In the genomic region with DNA sequence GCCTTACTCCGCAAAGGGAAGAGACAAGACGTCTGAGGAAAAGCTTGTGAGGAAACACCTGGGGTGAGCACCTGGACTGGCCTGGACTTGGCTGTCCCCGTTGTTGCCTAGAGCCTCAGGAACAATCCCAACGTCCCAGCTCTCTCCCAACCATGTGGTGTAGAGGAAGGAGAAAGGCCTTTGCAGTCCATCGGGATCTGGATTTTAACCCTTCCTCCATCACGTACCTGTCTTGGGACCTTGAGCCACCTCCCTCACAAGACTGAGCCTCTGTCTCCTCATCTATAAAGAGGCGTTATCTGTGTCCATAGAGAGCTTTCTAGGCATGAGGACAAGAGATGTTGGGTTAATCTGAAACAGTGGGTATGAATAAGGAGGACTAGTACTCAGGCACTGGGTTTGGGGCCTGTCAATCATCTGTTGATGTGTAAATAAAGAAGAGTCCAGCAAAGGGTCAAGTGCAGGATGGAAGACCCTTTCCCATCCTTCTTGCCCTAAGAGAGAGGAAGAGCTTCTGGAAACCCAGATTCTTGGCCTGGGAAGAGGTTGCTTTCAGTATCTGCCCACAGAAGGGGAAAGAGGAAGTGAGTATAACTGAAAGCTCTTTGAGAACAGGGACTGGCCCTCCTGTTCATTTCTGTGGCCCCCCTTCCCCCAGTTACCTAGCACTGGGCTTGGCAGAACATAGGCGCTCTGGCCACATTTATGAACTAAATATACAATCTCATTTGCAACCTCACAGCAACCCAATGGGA, we compare ENCODE assay signal across 10 cellular contexts.
A peak's percentile ranks its signal among the peaks of the same experiment; 100 is the strongest.
DNase-seq lines count a peak whose midpoint lies in the region; ATAC-seq, FAIRE-seq and TF ChIP-seq lines count a peak whose summit lies in the region.
"Had no signal": no experiment of that assay in that cellular context is flagged by ENCODE, and none has a peak within 500 bp of the region (broad histone marks: within the 10 kb centered on the region; RNA-seq: fewer than 3 reads in every experiment).

No MANE protein-coding gene starts in this region.

- H3K9ac ChIP-seq in H1 (replicated peaks in 1 of 4; ENCODE audit: extremely low read depth in 1 of 4, low read depth in 3 of 4, low read length in 3 of 4), result no peak overlapping the region

- H3K4me2 ChIP-seq in H1 (ENCODE audit: insufficient read depth in 1 of 2, low read depth in 2 of 2, low read length in 2 of 2), result no peak overlapping the region

- H3K79me1 ChIP-seq in H1 (ENCODE audit: low read depth, low read length), result no peaks in the 10 kb centered on the region

- TF ChIP-seq CTCF in GM10248 (IDR thresholded peaks at IDR 0.05; ENCODE audit: control extremely low read depth, extremely low read depth, low read depth, missing control alignments) (no peak), H1 (IDR thresholded peaks at IDR 0.05; ENCODE audit: control extremely low read depth in 1 of 3, insufficient read depth in 1 of 3, low read depth in 1 of 3, low read length in 3 of 3) (no peak), right atrium auricular region (IDR thresholded peaks at IDR 0.05) (no peak)

- DNase-seq in GM10248 (ENCODE audit: extremely low spot score), result peak; percentile 62
- DNase-seq in H1 (ENCODE audit: low read depth in 1 of 2, low spot score in 2 of 2), result peak in 1 of 2 experiments; percentile 7
- no peak for DNase-seq in COLO829 (ENCODE audit: low spot score)
- DNase-seq in NCI-H1092 (lab: John Stamatoyannopoulos, UW), result no peak
- no peak for DNase-seq in right atrium auricular region (ENCODE audit: low spot score)
- DNase-seq in NCI-H146 treated with DMSO at 0.1 percent for 48 hours (lab: John Stamatoyannopoulos, UW; ENCODE audit: unreplicated experiment), result no peak
- DNase-seq: DMS153, glutamatergic neuron had no signal

- no peaks in the 10 kb centered on the region for H3K27me3 ChIP-seq in H1 (replicated peaks in 1 of 4; ENCODE audit: control insufficient read depth in 3 of 4, extremely low read depth in 1 of 4, insufficient read depth in 3 of 4, low read length in 3 of 4)
- H3K27me3 ChIP-seq in right atrium auricular region, result no peaks in the 10 kb centered on the region

- no peak overlapping the region for H2BK120ac ChIP-seq in H1 (replicated peaks; ENCODE audit: low read depth, low read length)

- no peak overlapping the region for H2AFZ ChIP-seq in H1 (ENCODE audit: low read length)

- no peak overlapping the region for H2BK20ac ChIP-seq in H1 (ENCODE audit: low read length)

- H2AK5ac ChIP-seq in H1 (ENCODE audit: low read depth, low read length), result no peak overlapping the region

- no peak overlapping the region for H3K14ac ChIP-seq in H1 (ENCODE audit: insufficient read length)

- H2BK15ac ChIP-seq in H1 (ENCODE audit: low read length), result no peak overlapping the region

- no peaks in the 10 kb centered on the region for H3K23me2 ChIP-seq in H1 (ENCODE audit: low read depth, low read length)

- CTCF ChIA-PET in GM10248 (lab: Yijun Ruan, JAX) (interaction anchor here (1.6 kb wide), 1 partner anchor 200 kb away, joined by 6 read pairs; a partner anchor contains a TSS), H1 (lab: Charles Lee; ENCODE audit: partially characterized antibody) (interaction anchor here (0.8 to 3.9 kb wide), 4 partner anchors 200 to 262 kb away, joined by 3 to 13 read pairs (median 4); a partner anchor contains a TSS)

- H4K20me1 ChIP-seq in H1 (replicated peaks in 1 of 2; ENCODE audit: control insufficient read depth in 1 of 2, insufficient read depth in 2 of 2, low read length in 2 of 2), result no peaks in the 10 kb centered on the region

- no peak overlapping the region for H3K27ac ChIP-seq in H1 (ENCODE audit: low read depth, low read length)
- no peak overlapping the region for H3K27ac ChIP-seq in right atrium auricular region

- POLR2A ChIA-PET in GM10248 (lab: Yijun Ruan, JAX), result interaction anchor here (1.0 kb wide), 1 partner anchor 199 kb away, joined by 3 read pairs; a partner anchor contains a TSS
- POLR2A ChIA-PET in H1 (lab: Charles Lee; ENCODE audit: partially characterized antibody), result no interaction called here

- WGBS in H1 (ENCODE audit: extremely low coverage in 1 of 2, insufficient coverage in 1 of 2, insufficient read length in 1 of 2, insufficient replicate concordance in 2 of 2, low coverage in 1 of 2, low lambda C conversion rate in 2 of 2, missing lambda C conversion rate in 1 of 2), 2 experiments, result 85% methylated on average over 4 of the region's 8 CpGs; no CpG with 5 or more reads in 1 of the 2 experiments

- no peak for TF ChIP-seq RAD21 in H1 (IDR thresholded peaks at IDR 0.05 in 1 of 2, conservative IDR thresholded peaks at IDR 0.05 in 1 of 2; ENCODE audit: low read depth in 2 of 2, low read length in 2 of 2)

- no peak for TF ChIP-seq EP300 in H1 (IDR thresholded peaks at IDR 0.05; ENCODE audit: borderline replicate concordance in 1 of 2, low read depth in 2 of 2, low read length in 2 of 2)

- peaks cover 0 to 5% (median 2%) of the 10 kb centered on the region in 4 experiments; a peak in 4 of 7 replicates for H3K4me1 ChIP-seq in H1 (replicated peaks in 1 of 4; ENCODE audit: control insufficient read depth in 3 of 4, insufficient read depth in 4 of 4, low read length in 3 of 4)
- peaks cover 0 to 9% of the 10 kb centered on the region in 2 donors for H3K4me1 ChIP-seq in right atrium auricular region

- no peak overlapping the region for H4K91ac ChIP-seq in H1 (replicated peaks; ENCODE audit: insufficient read length, low read length)

- no peak overlapping the region for H4K5ac ChIP-seq in H1 (ENCODE audit: insufficient read length, low read depth, low read length)

- ATAC-seq in GM19468 (IDR thresholded peaks at IDR 0.05; ENCODE audit: extremely low read depth, unreplicated experiment) (peak; percentile 55), HG03280 (IDR thresholded peaks at IDR 0.05; ENCODE audit: unreplicated experiment) (peak; percentile 94)

- no peak overlapping the region for H3K4me3 ChIP-seq in H1 (ENCODE audit: extremely low read depth in 1 of 4, insufficient read depth in 2 of 4, low read depth in 3 of 4, low read length in 4 of 4)
- H3K4me3 ChIP-seq in right atrium auricular region, result no peak overlapping the region

- no peak overlapping the region for H3K18ac ChIP-seq in H1 (ENCODE audit: extremely low read depth, low read length)

- H2BK12ac ChIP-seq in H1 (ENCODE audit: low read depth, low read length), result 0 out of 2 replicates have a peak overlapping the region, but pooled peaks have one; percentile 68

- H3K9me3 ChIP-seq in H1 (ENCODE audit: insufficient read depth in 2 of 2, low read depth in 1 of 2, low read length in 1 of 2), result no peaks in the 10 kb centered on the region
- H3K9me3 ChIP-seq in right atrium auricular region, result no peaks in the 10 kb centered on the region

- H3K36me3 ChIP-seq in H1 (ENCODE audit: control insufficient read depth in 2 of 4, insufficient read depth in 4 of 4, low read length in 3 of 4) (no peaks in the 10 kb centered on the region), right atrium auricular region (no peaks in the 10 kb centered on the region)

- no peak overlapping the region for H2BK5ac ChIP-seq in H1 (ENCODE audit: low read depth, low read length)

- no peak for TF ChIP-seq POLR2A in H1 (IDR thresholded peaks at IDR 0.05; ENCODE audit: control extremely low read depth in 1 of 2, low read depth in 2 of 2, low read length in 2 of 2)

- no peaks in the 10 kb centered on the region for H3K79me2 ChIP-seq in H1 (ENCODE audit: control insufficient read depth in 1 of 2, insufficient read depth in 2 of 2, low read length in 2 of 2)

- H3K56ac ChIP-seq in H1 (replicated peaks; ENCODE audit: insufficient read length, low read depth, low read length), result no peak overlapping the region

- H3K23ac ChIP-seq in H1 (ENCODE audit: insufficient read length), result no peak overlapping the region

- H4K8ac ChIP-seq in H1 (ENCODE audit: extremely low read depth, insufficient read depth, low read length), result no peak overlapping the region

- no peak for FAIRE-seq in H1 (lab: Jason Lieb, UNC)

- H3K4ac ChIP-seq in H1 (replicated peaks; ENCODE audit: insufficient read length, low read depth, low read length), result no peak overlapping the region

TF ChIP-seq in H1, 55 proteins besides CTCF, POLR2A, EP300 and RAD21:
- TF ChIP-seq TCF12 (IDR thresholded peaks at IDR 0.05; ENCODE audit: low read depth, low read length) (no peak), ZNF274 (IDR thresholded peaks at IDR 0.05; ENCODE audit: borderline replicate concordance, extremely low read depth, low read length) (no peak), POLR2AphosphoS5 (IDR thresholded peaks at IDR 0.05; ENCODE audit: low read depth, low read length) (no peak)
